ENCODE assay signal across 8 cellular contexts in the genomic region with DNA sequence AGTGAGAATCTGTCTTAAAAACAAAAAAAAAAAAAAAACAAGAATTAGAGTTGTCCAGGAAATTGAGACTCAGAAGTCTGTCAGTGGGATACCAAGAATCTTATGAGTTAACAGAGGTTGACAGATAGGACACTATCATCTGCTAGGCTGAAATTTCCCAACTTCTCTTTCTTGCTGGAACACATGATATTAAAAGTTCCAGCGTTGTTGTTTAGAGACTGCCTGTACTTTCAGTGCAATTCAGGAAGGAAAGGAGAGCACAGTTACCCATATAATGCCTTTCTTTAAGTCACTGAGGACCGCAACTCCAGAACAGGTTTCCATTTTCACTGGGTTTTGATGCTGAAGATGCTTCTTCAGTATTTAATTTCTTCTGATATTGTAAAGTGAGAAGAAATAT. TPM values are rescaled to one million over a fixed set of nuclear protein-coding genes. Genes with fewer than 3 reads are reported as not detected.
"Had no signal": no experiment of that assay in that cellular context is flagged by ENCODE, and none has a peak within 500 bp of the region (broad histone marks: within the 10 kb centered on the region; RNA-seq: fewer than 3 reads in every experiment).

No MANE protein-coding gene starts in this region.

- H3K9me3 ChIP-seq: HAP-1 had no signal

- H3K36me3 ChIP-seq: HAP-1 had no signal

- DNase-seq: GM23248, GOT3, H7, H9, HCEC 1CT, HFFc6 had no signal

- H3K4me1 ChIP-seq: HAP-1 had no signal

- H3K4me3 ChIP-seq: GM23248, GM23338, HAP-1 had no signal

- H3K27ac ChIP-seq: GM23248 had no signal

RNA-seq across cellular contexts. Expression of gene TRPM6, which starts 13.5 kb away (rescaled TPM):
- total RNA-seq: GM23248, HFFc6 had no signal
- polyA plus RNA-seq: GM23248 had no signal
